8 cellular contexts compared by ENCODE assay signal in the genomic region with DNA sequence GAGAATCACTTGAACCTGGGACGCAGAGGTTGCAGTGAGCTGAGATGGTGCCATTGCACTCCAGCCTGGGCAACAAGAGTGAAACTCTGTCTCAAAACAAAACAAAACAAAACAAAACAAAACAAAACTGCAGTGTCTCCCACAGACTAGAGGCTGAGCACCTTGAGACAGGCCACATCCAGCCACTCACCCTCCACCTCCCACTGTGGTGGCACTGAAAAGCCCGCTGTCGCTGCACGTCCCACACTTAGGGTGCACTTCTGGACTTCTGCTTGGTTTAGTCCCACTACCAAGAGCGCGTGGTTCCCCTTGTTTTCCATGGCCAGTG. TPM values are rescaled to one million over a fixed set of nuclear protein-coding genes. Genes with fewer than 3 reads are reported as not detected.
A peak's percentile ranks its signal among the peaks of the same experiment; 100 is the strongest.
DNase-seq lines count a peak whose midpoint lies in the region; ATAC-seq and TF ChIP-seq lines count a peak whose summit lies in the region.
"Not testable (repeated sequence)": the region's sequence is repeated elsewhere in the genome, so short reads cannot be mapped to it uniquely, and the experiment has no call there.

No MANE protein-coding gene starts in this region.

- 63 to 66% methylated on average over 4 to 5 of the region's 6 CpGs for WGBS in gastroesophageal sphincter (ENCODE audit: low coverage in 1 of 2), 2 donors
- 79 to 86% (median 81%) methylated on average over 5 to 6 of the region's 6 CpGs for WGBS in psoas muscle, 3 donors
- WGBS in thymus, result 63% methylated on average over 6 of the region's 6 CpGs

- H3K27ac Mint-ChIP-seq in CD8-positive, alpha-beta memory T cell, result peak overlapping the region; percentile 90 to 99 (median 98)
- peak overlapping the region; percentile 92 for H3K27ac Mint-ChIP-seq in activated CD8-positive, alpha-beta memory T cell treated with anti-CD3 and anti-CD28 coated beads, Interleukin-2, amount 10 ng/mL, durations not matched to agents 7 days and 5 days
- H3K27ac Mint-ChIP-seq in mesothelial cell of epicardium, result peak overlapping the region; percentile 17

- POLR2A ChIA-PET in CD8-positive, alpha-beta memory T cell (lab: Charles Lee), result interaction anchor here (1.0 to 1.6 kb wide), 3 partner anchors 12 to 57 kb away, joined by 5 to 21 read pairs (median 9); partner anchors contain the start of genes NDUFA11, RANBP3 and VMAC

- not testable (repeated sequence) for H3K9me3 Mint-ChIP-seq in CD8-positive, alpha-beta memory T cell; activated CD8-positive, alpha-beta memory T cell treated with anti-CD3 and anti-CD28 coated beads, Interleukin-2, amount 10 ng/mL, durations not matched to agents 7 days and 5 days (ENCODE audit: low read depth); mesothelial cell of epicardium

- peaks cover 88% of the 10 kb centered on the region for H3K4me1 ChIP-seq in CD8-positive, alpha-beta memory T cell (ENCODE audit: insufficient read depth, low read length)
- H3K4me1 ChIP-seq in OCI-LY1 (ENCODE audit: insufficient read depth, low read length, severe bottlenecking) (peaks cover 52% of the 10 kb centered on the region), gastroesophageal sphincter (peaks cover 4 to 100% (median 67%) of the 10 kb centered on the region in 3 donors), psoas muscle (peaks cover 54% of the 10 kb centered on the region), thymus (ENCODE audit: control insufficient read depth, insufficient read depth, low read length) (peaks cover 52% of the 10 kb centered on the region)

- CTCF ChIA-PET in CD8-positive, alpha-beta memory T cell (lab: Charles Lee), result interaction anchor here (0.6 to 1.6 kb wide), 8 partner anchors 10 to 157 kb away, joined by 3 to 5 read pairs (median 4); partner anchors contain the start of gene VMAC
- CTCF ChIA-PET in activated CD8-positive, alpha-beta memory T cell treated with anti-CD3 and anti-CD28 coated beads, Interleukin-2, amount 10 ng/mL, durations not matched to agents 7 days and 5 days (lab: Charles Lee), result interaction anchor here (0.8 to 2.3 kb wide), 12 partner anchors 8 to 272 kb away, joined by 3 to 14 read pairs (median 5); partner anchors contain the start of genes RANBP3 and RPL36

- peak overlapping the region; percentile 17 to 90 (median 82) for H3K4me3 Mint-ChIP-seq in CD8-positive, alpha-beta memory T cell
- peak overlapping the region; percentile 58 for H3K4me3 Mint-ChIP-seq in activated CD8-positive, alpha-beta memory T cell treated with anti-CD3 and anti-CD28 coated beads, Interleukin-2, amount 10 ng/mL, durations not matched to agents 7 days and 5 days
- H3K4me3 Mint-ChIP-seq in mesothelial cell of epicardium, result not testable (repeated sequence)

- H2AFZ ChIP-seq in OCI-LY1 (ENCODE audit: low read length), result not testable (repeated sequence)

- TF ChIP-seq POLR2A in gastroesophageal sphincter (IDR thresholded peaks at IDR 0.05), result not testable (repeated sequence)

- not testable (repeated sequence) for H3K9me2 ChIP-seq in OCI-LY1 (ENCODE audit: low read depth, low read length)

- peaks cover 76% of the 10 kb centered on the region for H3K79me2 ChIP-seq in OCI-LY1 (ENCODE audit: insufficient read depth, low read length)

- not testable (repeated sequence) for H3K27me3 ChIP-seq in CD8-positive, alpha-beta memory T cell (ENCODE audit: insufficient read depth, low read length, poor library complexity, severe bottlenecking); OCI-LY1 (ENCODE audit: insufficient read depth, low read length); gastroesophageal sphincter; psoas muscle (ENCODE audit: insufficient read depth in 3 of 3, low read length in 2 of 3); thymus (ENCODE audit: control insufficient read depth, insufficient read depth)

- peak; percentile 42 for ATAC-seq in activated CD8-positive, alpha-beta memory T cell treated with anti-CD3 and anti-CD28 coated beads, Interleukin-2, amount 10 ng/mL, durations not matched to agents 7 days and 5 days
- ATAC-seq in gastroesophageal sphincter, psoas muscle: not testable (repeated sequence)

- H3K9ac ChIP-seq in OCI-LY1 (ENCODE audit: low read length), result not testable (repeated sequence)

- not testable (repeated sequence) for H3K27me3 Mint-ChIP-seq in CD8-positive, alpha-beta memory T cell; activated CD8-positive, alpha-beta memory T cell treated with anti-CD3 and anti-CD28 coated beads, Interleukin-2, amount 10 ng/mL, durations not matched to agents 7 days and 5 days; mesothelial cell of epicardium (ENCODE audit: low read depth)

- H3F3A ChIP-seq in OCI-LY1 (ENCODE audit: insufficient read depth, low read length), result not testable (repeated sequence)

- not testable (repeated sequence) for H4K20me1 ChIP-seq in OCI-LY1 (ENCODE audit: insufficient read depth, low read length)

- H3K36me3 Mint-ChIP-seq in CD8-positive, alpha-beta memory T cell, result peaks cover 0 to 36% (median 4%) of the 10 kb centered on the region in 3 donors
- H3K36me3 Mint-ChIP-seq in activated CD8-positive, alpha-beta memory T cell treated with anti-CD3 and anti-CD28 coated beads, Interleukin-2, amount 10 ng/mL, durations not matched to agents 7 days and 5 days; mesothelial cell of epicardium: not testable (repeated sequence)

- TF ChIP-seq EP300 in gastroesophageal sphincter (IDR thresholded peaks at IDR 0.05), result not testable (repeated sequence)

- peak overlapping the region; percentile 38; the same call in 1 of the 2 replicates for H3K4me2 ChIP-seq in OCI-LY1 (ENCODE audit: low read length)

- DNase-seq in CD8-positive, alpha-beta memory T cell; activated CD8-positive, alpha-beta memory T cell treated with anti-CD3 and anti-CD28 coated beads, Interleukin-2, amount 10 ng/mL, durations not matched to agents 7 days and 5 days; caudate nucleus (lab: John Stamatoyannopoulos, UW); mesothelial cell of epicardium (ENCODE audit: low spot score in 2 of 2, unreplicated experiment in 2 of 2); psoas muscle: not testable (repeated sequence)

- H3K4me3 ChIP-seq in CD8-positive, alpha-beta memory T cell (ENCODE audit: low read length), result peak overlapping the region; percentile 39
- not testable (repeated sequence) for H3K4me3 ChIP-seq in OCI-LY1 (ENCODE audit: low read depth, low read length, poor library complexity, severe bottlenecking); psoas muscle; thymus (ENCODE audit: low read length)
- peak overlapping the region in 1 of 2 donors; percentile 16 for H3K4me3 ChIP-seq in gastroesophageal sphincter

- intact Hi-C loops in psoas muscle (cut with DNase I), result not testable (repeated sequence)

- H3K4me1 Mint-ChIP-seq in CD8-positive, alpha-beta memory T cell, result peaks cover 79 to 97% (median 90%) of the 10 kb centered on the region in 3 donors
- peaks cover 77% of the 10 kb centered on the region for H3K4me1 Mint-ChIP-seq in activated CD8-positive, alpha-beta memory T cell treated with anti-CD3 and anti-CD28 coated beads, Interleukin-2, amount 10 ng/mL, durations not matched to agents 7 days and 5 days
- H3K4me1 Mint-ChIP-seq in mesothelial cell of epicardium, result peaks cover 46% of the 10 kb centered on the region

- not testable (repeated sequence) for TF ChIP-seq CTCF in OCI-LY1 (IDR thresholded peaks at IDR 0.05; ENCODE audit: low read length); gastroesophageal sphincter (IDR thresholded peaks at IDR 0.05); mesothelial cell of epicardium (IDR thresholded peaks at IDR 0.05; ENCODE audit: unreplicated experiment); psoas muscle (IDR thresholded peaks at IDR 0.05)

- H3K9me3 ChIP-seq in CD8-positive, alpha-beta memory T cell (ENCODE audit: low read length); OCI-LY1 (ENCODE audit: low read length); gastroesophageal sphincter; psoas muscle; thymus (ENCODE audit: control insufficient read depth): not testable (repeated sequence)

- peak overlapping the region; percentile 64 for H3K27ac ChIP-seq in CD8-positive, alpha-beta memory T cell (ENCODE audit: low read depth, low read length)
- H3K27ac ChIP-seq in OCI-LY1 (ENCODE audit: low read depth, low read length, poor library complexity, severe bottlenecking) (peak overlapping the region; percentile 76), caudate nucleus (ENCODE audit: low read depth, low read length) (peak overlapping the region; percentile 42), gastroesophageal sphincter (peak overlapping the region; percentile 3 to 89 (median 84)), psoas muscle (peak overlapping the region; percentile 39), thymus (ENCODE audit: low read depth) (peak overlapping the region; percentile 94)

- H3K36me3 ChIP-seq in CD8-positive, alpha-beta memory T cell (ENCODE audit: insufficient read depth, low read length); gastroesophageal sphincter: not testable (repeated sequence)
- H3K36me3 ChIP-seq in OCI-LY1 (ENCODE audit: insufficient read depth, low read length) (peaks cover 22% of the 10 kb centered on the region; the same call in 1 of the 2 replicates), psoas muscle (ENCODE audit: insufficient read depth in 1 of 2, low read depth in 1 of 2) (peaks cover 0 to 11% of the 10 kb centered on the region in 2 donors), thymus (ENCODE audit: control insufficient read depth, insufficient read depth) (peaks cover 26% of the 10 kb centered on the region)

RNA-seq across cellular contexts. Expression of gene RANBP3, which starts 16.3 kb away (rescaled TPM):
- 10 to 100 TPM; 94.8 to 97.6 TPM for total RNA-seq in CD8-positive, alpha-beta memory T cell
- polyA plus RNA-seq in CD8-positive, alpha-beta memory T cell, result 9.7 TPM
- 100 to 1,000 TPM in 1 of 2 experiments, 10 to 100 TPM in 1; 97.8 to 108 TPM for total RNA-seq in activated CD8-positive, alpha-beta memory T cell treated with anti-CD3 and anti-CD28 coated beads, Interleukin-2, amount 10 ng/mL, durations not matched to agents 7 days and 5 days
- total RNA-seq in gastroesophageal sphincter (100 to 1,000 TPM in 2 of 4 donors, 10 to 100 TPM in 2; 87.0 to 125 (median 104) TPM), mesothelial cell of epicardium (83.3 to 89.8 TPM (median 87.2 TPM) in 3 replicates), psoas muscle (10 to 100 TPM; 48.4 to 50.0 (median 48.9) TPM)
- polyA plus RNA-seq in psoas muscle (10 to 100 TPM; 40.5 to 71.7 (median 43.9) TPM), thymus (39.0 TPM)

RNA-seq across cellular contexts. Expression of gene CAPS, which starts 47.6 kb away (rescaled TPM):
- 1 to 10 TPM; 5.3 to 7.3 TPM for total RNA-seq in CD8-positive, alpha-beta memory T cell
- 2.7 TPM for polyA plus RNA-seq in CD8-positive, alpha-beta memory T cell
- total RNA-seq in activated CD8-positive, alpha-beta memory T cell treated with anti-CD3 and anti-CD28 coated beads, Interleukin-2, amount 10 ng/mL, durations not matched to agents 7 days and 5 days, result 10 to 100 TPM in 1 of 2 experiments, 1 to 10 TPM in 1; 7.3 to 11.7 TPM
- total RNA-seq in gastroesophageal sphincter (10 to 100 TPM in 3 of 4 donors, 1 to 10 TPM in 1; 10.0 to 19.6 (median 15.2) TPM), mesothelial cell of epicardium (16.2 to 17.2 TPM (median 16.7 TPM) in 3 replicates), psoas muscle (1 to 10 TPM; 1.3 to 2.9 (median 1.5) TPM)
- polyA plus RNA-seq in psoas muscle (1 to 10 TPM; 1.2 to 1.7 (median 1.5) TPM), thymus (70.4 TPM)

RNA-seq across cellular contexts. Expression of gene VMAC, which starts 56.9 kb away (rescaled TPM):
- 1 to 10 TPM; 4.0 to 4.1 TPM for total RNA-seq in CD8-positive, alpha-beta memory T cell
- polyA plus RNA-seq in CD8-positive, alpha-beta memory T cell, result 6.3 TPM
- total RNA-seq in activated CD8-positive, alpha-beta memory T cell treated with anti-CD3 and anti-CD28 coated beads, Interleukin-2, amount 10 ng/mL, durations not matched to agents 7 days and 5 days, result 1 to 10 TPM; 5.1 to 7.0 TPM
- total RNA-seq in gastroesophageal sphincter, result 1 to 10 TPM; 5.0 to 9.3 (median 8.0) TPM
- 11.0 to 12.3 TPM (median 11.0 TPM) in 3 replicates for total RNA-seq in mesothelial cell of epicardium
- 1 to 10 TPM in 2 of 4 donors, under 1 TPM in 2; 0.73 to 3.0 (median 1.2) TPM for total RNA-seq in psoas muscle
- polyA plus RNA-seq in psoas muscle, result 1 to 10 TPM in 1 of 3 donors, under 1 TPM in 2; 0.82 to 2.2 (median 0.89) TPM
- polyA plus RNA-seq in thymus, result 10.8 TPM

RNA-seq across cellular contexts. Expression of gene NDUFA11, which starts 58.0 kb away (rescaled TPM):
- 100 to 1,000 TPM; 216 to 232 TPM for total RNA-seq in CD8-positive, alpha-beta memory T cell
- polyA plus RNA-seq in CD8-positive, alpha-beta memory T cell, result 399 TPM
- total RNA-seq in activated CD8-positive, alpha-beta memory T cell treated with anti-CD3 and anti-CD28 coated beads, Interleukin-2, amount 10 ng/mL, durations not matched to agents 7 days and 5 days, result 100 to 1,000 TPM; 214 to 217 TPM
- total RNA-seq in gastroesophageal sphincter (100 to 1,000 TPM; 244 to 299 (median 265) TPM), mesothelial cell of epicardium (229 to 235 TPM (median 233 TPM) in 3 replicates), psoas muscle (100 to 1,000 TPM; 240 to 367 (median 285) TPM)
- polyA plus RNA-seq in psoas muscle (100 to 1,000 TPM; 373 to 503 (median 438) TPM), thymus (292 TPM)

Comparison
In these comparisons a context has a peak if more than half of its experiments do, and no peak if none do; other contexts are left out.
1. H3K27ac ChIP-seq: peak in every context shown above with its lines; median percentile 94 in thymus; 84 in gastroesophageal sphincter; 76 in OCI-LY1; 64 in CD8-positive, alpha-beta memory T cell; 42 in caudate nucleus; 39 in psoas muscle.
2. H3K27ac Mint-ChIP-seq: peak in every context shown above with its lines; median percentile 98 in CD8-positive, alpha-beta memory T cell; 92 in activated CD8-positive, alpha-beta memory T cell treated with anti-CD3 and anti-CD28 coated beads, Interleukin-2, amount 10 ng/mL, durations not matched to agents 7 days and 5 days; 17 in mesothelial cell of epicardium.